ENCODE assay signal across 2 cellular contexts in the genomic region with DNA sequence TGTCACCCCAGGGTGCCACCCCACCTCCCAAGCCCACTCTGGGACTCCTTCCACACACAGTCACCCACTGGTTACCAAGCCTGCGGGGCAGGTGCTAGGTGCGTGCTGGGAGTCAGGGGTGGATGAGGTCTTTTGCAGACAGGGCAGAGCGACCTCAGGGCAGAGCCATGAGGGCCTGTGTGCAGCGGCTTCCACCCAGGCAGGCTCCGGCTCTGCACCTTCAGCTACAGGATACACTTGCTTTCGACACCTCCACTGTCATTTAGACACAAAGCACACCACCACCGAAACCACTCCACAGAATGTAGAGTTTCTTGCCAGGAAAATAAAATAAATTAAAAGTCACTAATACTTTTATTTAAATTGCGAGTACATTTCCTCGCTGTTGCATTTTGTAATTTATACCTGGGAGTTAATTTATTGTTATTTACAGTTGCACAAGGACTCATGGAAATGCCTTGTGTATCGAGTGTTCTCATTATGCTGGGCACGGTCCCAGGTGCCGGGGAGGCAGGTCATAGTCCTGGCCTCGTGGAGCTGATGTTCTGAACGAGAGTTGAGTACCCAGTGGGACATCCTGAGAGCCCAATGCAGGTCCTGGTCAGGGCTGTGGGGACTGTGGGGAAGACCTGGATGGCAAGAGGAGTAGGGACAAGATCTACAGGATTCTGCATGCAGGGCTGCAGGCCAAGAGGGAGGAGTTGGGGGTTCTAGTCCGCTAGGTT.
TF ChIP-seq lines count a peak whose summit lies in the region.

No MANE protein-coding gene starts in this region.

TF ChIP-seq in A549, 52 proteins besides CTCF, POLR2A, EP300 and RAD21:
- TF ChIP-seq RFX5 (IDR thresholded peaks at IDR 0.05) (no peak), JUNB (IDR thresholded peaks at IDR 0.05) (no peak), ESRRA (IDR thresholded peaks at IDR 0.05; ENCODE audit: borderline replicate concordance, low read length) (no peak)

TF ChIP-seq in IMR-90, 13 proteins besides CTCF, POLR2A, EP300 and RAD21:
- TF ChIP-seq, protein P1, sequence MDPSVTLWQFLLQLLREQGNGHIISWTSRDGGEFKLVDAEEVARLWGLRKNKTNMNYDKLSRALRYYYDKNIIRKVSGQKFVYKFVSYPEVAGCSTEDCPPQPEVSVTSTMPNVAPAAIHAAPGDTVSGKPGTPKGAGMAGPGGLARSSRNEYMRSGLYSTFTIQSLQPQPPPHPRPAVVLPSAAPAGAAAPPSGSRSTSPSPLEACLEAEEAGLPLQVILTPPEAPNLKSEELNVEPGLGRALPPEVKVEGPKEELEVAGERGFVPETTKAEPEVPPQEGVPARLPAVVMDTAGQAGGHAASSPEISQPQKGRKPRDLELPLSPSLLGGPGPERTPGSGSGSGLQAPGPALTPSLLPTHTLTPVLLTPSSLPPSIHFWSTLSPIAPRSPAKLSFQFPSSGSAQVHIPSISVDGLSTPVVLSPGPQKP (IDR thresholded peaks at IDR 0.05; ENCODE audit: borderline replicate concordance, low read depth, low read length) = no peak
- TF ChIP-seq CEBPB (IDR thresholded peaks at IDR 0.05; ENCODE audit: low read depth, low read length) (no peak), MAFK (IDR thresholded peaks at IDR 0.05; ENCODE audit: low read depth, low read length) (no peak), CHD1 (IDR thresholded peaks at IDR 0.05; ENCODE audit: low read depth, low read length) (no peak), BHLHE40 (IDR thresholded peaks at IDR 0.05; ENCODE audit: low read depth, low read length) (no peak), MAZ (IDR thresholded peaks at IDR 0.05; ENCODE audit: borderline replicate concordance, low read depth, low read length) (no peak), FOS (IDR thresholded peaks at IDR 0.05; ENCODE audit: low read depth, low read length) (no peak), SMC3 (IDR thresholded peaks at IDR 0.05; ENCODE audit: low read depth, low read length) (no peak), NFE2L2 (IDR thresholded peaks at IDR 0.05; ENCODE audit: low read depth, low read length) (no peak), RFX5 (IDR thresholded peaks at IDR 0.05; ENCODE audit: low read depth, low read length) (no peak), RCOR1 (IDR thresholded peaks at IDR 0.05; ENCODE audit: insufficient replicate concordance, low read length) (no peak), MXI1 (IDR thresholded peaks at IDR 0.05; ENCODE audit: borderline replicate concordance, low read depth, low read length) (no peak)
- TF ChIP-seq, protein P2, sequence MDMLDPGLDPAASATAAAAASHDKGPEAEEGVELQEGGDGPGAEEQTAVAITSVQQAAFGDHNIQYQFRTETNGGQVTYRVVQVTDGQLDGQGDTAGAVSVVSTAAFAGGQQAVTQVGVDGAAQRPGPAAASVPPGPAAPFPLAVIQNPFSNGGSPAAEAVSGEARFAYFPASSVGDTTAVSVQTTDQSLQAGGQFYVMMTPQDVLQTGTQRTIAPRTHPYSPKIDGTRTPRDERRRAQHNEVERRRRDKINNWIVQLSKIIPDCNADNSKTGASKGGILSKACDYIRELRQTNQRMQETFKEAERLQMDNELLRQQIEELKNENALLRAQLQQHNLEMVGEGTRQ (IDR thresholded peaks at IDR 0.05; ENCODE audit: low read depth, low read length) = no peak
